In genomic region chr16:69404275-69404805, GRCh38 we compare ENCODE assay signal across 10 cellular contexts. TPM values are rescaled to one million over a fixed set of nuclear protein-coding genes. Genes with fewer than 3 reads are reported as not detected.
A peak's percentile ranks its signal among the peaks of the same experiment; 100 is the strongest.
DNase-seq lines count a peak whose midpoint lies in the region; ATAC-seq and TF ChIP-seq lines count a peak whose summit lies in the region.
"Had no signal": no experiment of that assay in that cellular context is flagged by ENCODE, and none has a peak within 500 bp of the region (broad histone marks: within the 10 kb centered on the region; RNA-seq: fewer than 3 reads in every experiment).

No MANE protein-coding gene starts in this region.

- no peaks in the 10 kb centered on the region for H3K79me2 ChIP-seq in H9 (ENCODE audit: insufficient read depth, low read length)
- no peaks in the 10 kb centered on the region for H3K79me2 ChIP-seq in hepatocyte

- peak overlapping the region; percentile 3 for H2AFZ ChIP-seq in H9 (ENCODE audit: low read length)
- H2AFZ ChIP-seq in hepatocyte: peak overlapping the region; percentile 16

- H3K23me2 ChIP-seq in H9 (ENCODE audit: insufficient read length, low read depth, low read length, poor library complexity, severe bottlenecking): no peaks in the 10 kb centered on the region

- no peak for TF ChIP-seq EP300 in sigmoid colon (IDR thresholded peaks at IDR 0.05)

- H3K56ac ChIP-seq in H9 (ENCODE audit: insufficient read length, low read depth, low read length): no peak overlapping the region

- no peaks in the 10 kb centered on the region for H4K20me1 ChIP-seq in H9 (ENCODE audit: control insufficient read depth, insufficient read depth, insufficient read length)
- H4K20me1 ChIP-seq in hepatocyte (ENCODE audit: insufficient read depth, poor library complexity, severe bottlenecking): no peaks in the 10 kb centered on the region

- H3K4me3 ChIP-seq in hepatocyte (no peak overlapping the region), sigmoid colon (peak overlapping the region in 1 of 4 donors; percentile 6)

- H3K36me3 Mint-ChIP-seq in H9 (ENCODE audit: insufficient read depth in 1 of 3, low read depth in 3 of 3): no peaks in the 10 kb centered on the region

- H2AK5ac ChIP-seq in H9 (ENCODE audit: insufficient read length, low read length): no peak overlapping the region

- no peak overlapping the region for H3K27ac ChIP-seq in H9 (ENCODE audit: insufficient read length, low read depth, low read length)
- peak overlapping the region; percentile 51 for H3K27ac ChIP-seq in angular gyrus (ENCODE audit: low read depth, low read length)
- peak overlapping the region; percentile 76 for H3K27ac ChIP-seq in hepatocyte
- peak overlapping the region; percentile 10 to 51 (median 47) for H3K27ac ChIP-seq in sigmoid colon

- no peak overlapping the region for H3K23ac ChIP-seq in H9 (ENCODE audit: insufficient read length, low read depth, low read length)

- H3K9me3 Mint-ChIP-seq in H9: peaks cover 0 to 1% of the 10 kb centered on the region in 2 experiments; a peak in 2 of 5 replicates

- no peak overlapping the region for H2BK5ac ChIP-seq in H9 (ENCODE audit: insufficient read length, low read length)

- no peak overlapping the region for H4K91ac ChIP-seq in H9 (ENCODE audit: insufficient read length, low read depth, low read length)

- peak overlapping the region in 1 of 3 experiments; percentile 52; a peak in 1 of 7 replicates for H3K27ac Mint-ChIP-seq in H9

- no peak overlapping the region for H3K9ac ChIP-seq in H9 (ENCODE audit: extremely low read depth, insufficient read length, low read length)

- no peak overlapping the region for H4K5ac ChIP-seq in H9 (ENCODE audit: insufficient read length, low read depth, low read length)

- TF ChIP-seq POLR2A in sigmoid colon (IDR thresholded peaks at IDR 0.05): no peak

- no peak overlapping the region for H3K14ac ChIP-seq in H9 (ENCODE audit: insufficient read depth, low read length)

- no peak overlapping the region for H2BK20ac ChIP-seq in H9 (ENCODE audit: low read depth, low read length, poor library complexity, severe bottlenecking)

- no peaks in the 10 kb centered on the region for H3K9me2 ChIP-seq in hepatocyte (replicated peaks; ENCODE audit: insufficient read depth)

- H3K27me3 ChIP-seq in H9 (ENCODE audit: insufficient read depth, low read length) (no peaks in the 10 kb centered on the region), hepatocyte (no peaks in the 10 kb centered on the region), sigmoid colon (no peaks in the 10 kb centered on the region)

- no peaks in the 10 kb centered on the region for H3K36me3 ChIP-seq in hepatocyte (replicated peaks; ENCODE audit: insufficient read depth, low read depth)
- no peaks in the 10 kb centered on the region for H3K36me3 ChIP-seq in sigmoid colon

- no peak overlapping the region for H2BK120ac ChIP-seq in H9 (ENCODE audit: low read depth, low read length, poor library complexity, severe bottlenecking)

- no peaks in the 10 kb centered on the region for H3K79me1 ChIP-seq in H9 (ENCODE audit: insufficient read depth, low read depth, low read length, poor library complexity, severe bottlenecking)

- DNase-seq in H9: no peak
- peak; percentile 60 for DNase-seq in hepatocyte (ENCODE audit: low spot score)
- no peak for DNase-seq in sigmoid colon
- no peak for DNase-seq in activated gamma-delta T cell treated with Interleukin-2 at 50 U/mL for 16 hours
- no peak for DNase-seq in D341Med (ENCODE audit: low spot score)
- DNase-seq: cortex of kidney, SIG-M5 had no signal

- no peak overlapping the region for H3K18ac ChIP-seq in H9 (ENCODE audit: insufficient read length, low read depth, low read length)

- H3K9me3 ChIP-seq in H9 (ENCODE audit: control insufficient read depth, low read depth, low read length) (no peaks in the 10 kb centered on the region), hepatocyte (ENCODE audit: low read depth) (no peaks in the 10 kb centered on the region), sigmoid colon (no peaks in the 10 kb centered on the region)

- no peak overlapping the region for H3T11ph ChIP-seq in H9 (ENCODE audit: low read length)

- H3K4me1 ChIP-seq in H9 (ENCODE audit: insufficient read depth, low read length) (peaks cover 3% of the 10 kb centered on the region; the same call in 1 of the 2 replicates), hepatocyte (ENCODE audit: insufficient read depth) (peaks cover 16% of the 10 kb centered on the region), sigmoid colon (peaks cover 0 to 15% (median 12%) of the 10 kb centered on the region in 4 donors)

- no CpG with 5 or more reads among the region's 4 CpGs for WGBS in H9 (ENCODE audit: extremely low coverage, insufficient read length, low lambda C conversion rate)
- 8% methylated on average over 4 of the region's 4 CpGs for WGBS in hepatocyte (ENCODE audit: low lambda C conversion rate, missing lambda C conversion rate)
- 7 to 50% methylated on average over 4 of the region's 4 CpGs for WGBS in sigmoid colon, 2 donors

- H3K4me3 Mint-ChIP-seq in H9: no peak overlapping the region

- H2BK12ac ChIP-seq in H9 (ENCODE audit: insufficient read length, low read depth, low read length): no peak overlapping the region

- intact Hi-C loops in sigmoid colon (cut with DNase I): no loop called here

- H3K4ac ChIP-seq in H9 (ENCODE audit: low read depth, low read length): no peak overlapping the region

- no peak overlapping the region for H4K8ac ChIP-seq in H9 (replicated peaks; ENCODE audit: insufficient read length, low read depth, low read length)

- TF ChIP-seq CTCF in H9 (conservative IDR thresholded peaks at IDR 0.05) (no peak), hepatocyte (IDR thresholded peaks at IDR 0.05; ENCODE audit: poor library complexity) (no peak), sigmoid colon (IDR thresholded peaks at IDR 0.05) (no peak)

- ATAC-seq in HG02840 (IDR thresholded peaks at IDR 0.05; ENCODE audit: low FRiP score, unreplicated experiment): no peak
- ATAC-seq in HG03196 (IDR thresholded peaks at IDR 0.05; ENCODE audit: unreplicated experiment): no peak

- H3K4me2 ChIP-seq in H9 (ENCODE audit: insufficient read depth, insufficient read length, low read length) (no peak overlapping the region), hepatocyte (peak overlapping the region; percentile 61)

- no peak overlapping the region for H2BK15ac ChIP-seq in H9 (ENCODE audit: low read depth, low read length)

- no peaks in the 10 kb centered on the region for H3K27me3 Mint-ChIP-seq in H9 (ENCODE audit: low read depth)

- H3K4me1 Mint-ChIP-seq in H9: peaks cover 8 to 9% of the 10 kb centered on the region in 2 experiments

RNA-seq across cellular contexts. Expression of gene TERF2, which starts 18.5 kb away (rescaled TPM):
- total RNA-seq in H9 (2021): 51.0 and 51.7 TPM in 2 replicates
- 12.4 and 15.1 TPM in 2 replicates for total RNA-seq in hepatocyte
- polyA plus RNA-seq in hepatocyte: 18.6 and 20.0 TPM in 2 replicates
- total RNA-seq in sigmoid colon: 10 to 100 TPM; 15.3 to 30.8 (median 21.6) TPM
- polyA plus RNA-seq in sigmoid colon: 10 to 100 TPM in 2 of 3 donors, 1 to 10 TPM in 1; 7.8 to 22.2 (median 17.1) TPM

RNA-seq across cellular contexts. Expression of gene CYB5B, which starts 20.1 kb away (rescaled TPM):
- total RNA-seq in H9 (2021) (126 and 132 TPM in 2 replicates), hepatocyte (60.5 and 70.8 TPM in 2 replicates), sigmoid colon (10 to 100 TPM; 24.4 to 43.8 (median 34.7) TPM)
- polyA plus RNA-seq in hepatocyte (116 and 136 TPM in 2 replicates), sigmoid colon (100 to 1,000 TPM; 129 to 196 (median 138) TPM)

RNA-seq across cellular contexts. Expression of gene TMED6, which starts 52.8 kb away (rescaled TPM):
- total RNA-seq in H9 (2021) (0.31 TPM in 1 of 2 replicates, not detected in the other), hepatocyte (1.9 and 4.6 TPM in 2 replicates), sigmoid colon (not detected)
- polyA plus RNA-seq in hepatocyte (3.1 and 4.3 TPM in 2 replicates), sigmoid colon (1 to 10 TPM in 2 of 3 donors, not detected in 1; 4.2 to 4.6 TPM)
